In genomic region chr2:128420131-128420530, GRCh38 we compare ENCODE assay signal across 18 cellular contexts.
A peak's percentile ranks its signal among the peaks of the same experiment; 100 is the strongest.
DNase-seq lines count a peak whose midpoint lies in the region; ATAC-seq and TF ChIP-seq lines count a peak whose summit lies in the region.
"Had no signal": no experiment of that assay in that cellular context is flagged by ENCODE, and none has a peak within 500 bp of the region (broad histone marks: within the 10 kb centered on the region; RNA-seq: fewer than 3 reads in every experiment).

No MANE protein-coding gene starts in this region.

- no peaks in the 10 kb centered on the region for H3K36me3 ChIP-seq in right atrium auricular region

- H3K27ac Mint-ChIP-seq in progenitor cell of endocrine pancreas: no peak overlapping the region
- H3K27ac Mint-ChIP-seq: CD4-positive, alpha-beta memory T cell had no signal

- H3K4me1 ChIP-seq in right atrium auricular region: no peaks in the 10 kb centered on the region

- no peak overlapping the region for H3K27ac ChIP-seq in right atrium auricular region
- H3K27ac ChIP-seq: SK-N-MC had no signal

- H3K4me3 Mint-ChIP-seq in progenitor cell of endocrine pancreas (ENCODE audit: low read depth): no peak overlapping the region
- H3K4me3 Mint-ChIP-seq: CD4-positive, alpha-beta memory T cell had no signal

- ATAC-seq in HG02938 (IDR thresholded peaks at IDR 0.05; ENCODE audit: unreplicated experiment): no peak
- ATAC-seq: K562, Right ventricle myocardium inferior had no signal

- peaks cover 15% of the 10 kb centered on the region for H3K4me1 Mint-ChIP-seq in progenitor cell of endocrine pancreas (ENCODE audit: low read depth)
- H3K4me1 Mint-ChIP-seq: CD4-positive, alpha-beta memory T cell had no signal

- DNase-seq in NCI-H524 (lab: John Stamatoyannopoulos, UW) (peak; percentile 57 to 79), NCI-H524 treated with DMSO at 0.1 percent for 48 hours (lab: John Stamatoyannopoulos, UW) (no peak), D341Med (ENCODE audit: low spot score) (peak; percentile 2), ecto neural progenitor cell (ENCODE audit: low spot score) (peak; percentile 17), progenitor cell of endocrine pancreas (ENCODE audit: low spot score, unreplicated experiment) (peak; percentile 1), SIG-M5 (lab: John Stamatoyannopoulos, UW) (no peak), right atrium auricular region (ENCODE audit: low spot score) (no peak)
- DNase-seq: CD4-positive, alpha-beta memory T cell; NCI-H1105; NCI-H1694 treated with DMSO at 0.1 percent for 48 hours; NCI-H2107; NCI-H345; NCI-H526 treated with DMSO at 0.1 percent for 48 hours; NK-92 treated with Interleukin-12 subunit alpha and Interleukin-12 subunit beta, amount 100 ng/mL, for 24 hours had no signal

- H3K36me3 Mint-ChIP-seq in progenitor cell of endocrine pancreas (ENCODE audit: insufficient read depth): peaks cover 5% of the 10 kb centered on the region
- H3K36me3 Mint-ChIP-seq: CD4-positive, alpha-beta memory T cell had no signal

- H3K9me3 ChIP-seq in right atrium auricular region: no peaks in the 10 kb centered on the region

- H3K4me3 ChIP-seq in right atrium auricular region: no peak overlapping the region
- H3K4me3 ChIP-seq: K562, SK-N-MC had no signal

- H3K27me3 ChIP-seq in right atrium auricular region: no peaks in the 10 kb centered on the region

- peaks cover 4% of the 10 kb centered on the region for H3K27me3 Mint-ChIP-seq in progenitor cell of endocrine pancreas

- H3K9me3 Mint-ChIP-seq in progenitor cell of endocrine pancreas (ENCODE audit: low read depth): peaks cover 6% of the 10 kb centered on the region

- TF ChIP-seq CTCF in progenitor cell of endocrine pancreas (IDR thresholded peaks at IDR 0.05; ENCODE audit: unreplicated experiment) (no peak), right atrium auricular region (IDR thresholded peaks at IDR 0.05) (no peak)

Comparison
In these comparisons a context has a peak if more than half of its experiments do, and no peak if none do; other contexts are left out.
1. DNase-seq: peak in NCI-H524 (2 of 2), D341Med (single experiment), ecto neural progenitor cell (single experiment) and progenitor cell of endocrine pancreas (single experiment); none in NCI-H524 treated with DMSO at 0.1 percent for 48 hours (single experiment), SIG-M5 (single experiment) and right atrium auricular region (single experiment).